In genomic region chr6:160221423-160221822, GRCh38 we compare ENCODE assay signal across 9 cellular contexts. TPM values are rescaled to one million over a fixed set of nuclear protein-coding genes. Genes with fewer than 3 reads are reported as not detected.
DNase-seq lines count a peak whose midpoint lies in the region; ATAC-seq and TF ChIP-seq lines count a peak whose summit lies in the region.
"Had no signal": no experiment of that assay in that cellular context is flagged by ENCODE, and none has a peak within 500 bp of the region (broad histone marks: within the 10 kb centered on the region; RNA-seq: fewer than 3 reads in every experiment).

No MANE protein-coding gene starts in this region.

- no peaks in the 10 kb centered on the region for H3K9me3 Mint-ChIP-seq in stimulated activated effector memory CD8-positive, alpha-beta T cell treated with anti-CD3 and anti-CD28 coated beads, Interleukin-12 subunit alpha, Interleukin-12 subunit beta, amount 100 ng/mL, for 72 hours

- H3K36me3 Mint-ChIP-seq in stimulated activated effector memory CD8-positive, alpha-beta T cell treated with anti-CD3 and anti-CD28 coated beads, Interleukin-12 subunit alpha, Interleukin-12 subunit beta, amount 100 ng/mL, for 72 hours = no peaks in the 10 kb centered on the region

- ATAC-seq in HG02981 (IDR thresholded peaks at IDR 0.05; ENCODE audit: unreplicated experiment) = peak; percentile 66
- ATAC-seq in left lobe of liver = peak; percentile 82
- no peak for ATAC-seq in HG03280 (IDR thresholded peaks at IDR 0.05; ENCODE audit: unreplicated experiment)
- no peak for ATAC-seq in stimulated activated effector memory CD8-positive, alpha-beta T cell treated with anti-CD3 and anti-CD28 coated beads, Interleukin-12 subunit alpha, Interleukin-12 subunit beta, amount 100 ng/mL, for 72 hours
- ATAC-seq in HG03045 (IDR thresholded peaks at IDR 0.05; ENCODE audit: unreplicated experiment) = no peak

- H3K4me3 Mint-ChIP-seq in stimulated activated effector memory CD8-positive, alpha-beta T cell treated with anti-CD3 and anti-CD28 coated beads, Interleukin-12 subunit alpha, Interleukin-12 subunit beta, amount 100 ng/mL, for 72 hours = no peak overlapping the region

- DNase-seq in GM12864 (ENCODE audit: low read depth) (no peak), OCI-M1 (lab: John Stamatoyannopoulos, UW) (peak; percentile 64), left lobe of liver (ENCODE audit: low spot score) (no peak), foreskin fibroblast (no peak)
- DNase-seq in stimulated activated effector memory CD8-positive, alpha-beta T cell treated with anti-CD3 and anti-CD28 coated beads, Interleukin-12 subunit alpha, Interleukin-12 subunit beta, amount 100 ng/mL, for 72 hours (ENCODE audit: low spot score in 2 of 2) = no peak

- no peak overlapping the region for H3K4me3 ChIP-seq in GM12864 (ENCODE audit: low read depth, low read length)
- no peak overlapping the region for H3K4me3 ChIP-seq in foreskin fibroblast (ENCODE audit: low read depth in 1 of 2, low read length in 2 of 2)

- H3K4me1 Mint-ChIP-seq in stimulated activated effector memory CD8-positive, alpha-beta T cell treated with anti-CD3 and anti-CD28 coated beads, Interleukin-12 subunit alpha, Interleukin-12 subunit beta, amount 100 ng/mL, for 72 hours = peaks cover 7% of the 10 kb centered on the region

- H3K27ac Mint-ChIP-seq in stimulated activated effector memory CD8-positive, alpha-beta T cell treated with anti-CD3 and anti-CD28 coated beads, Interleukin-12 subunit alpha, Interleukin-12 subunit beta, amount 100 ng/mL, for 72 hours = no peak overlapping the region

- TF ChIP-seq CTCF in GM12864 (IDR thresholded peaks at IDR 0.05; ENCODE audit: low read depth, low read length, missing control alignments) = peak; percentile 8
- TF ChIP-seq CTCF in foreskin fibroblast (IDR thresholded peaks at IDR 0.05; ENCODE audit: low read depth, low read length) = no peak

RNA-seq across cellular contexts. Expression of gene SLC22A2, which starts 37.2 kb away (rescaled TPM):
- total RNA-seq in left lobe of liver = not detected
- total RNA-seq: T-helper 1 cell treated with Interleukin-12 subunit alpha and Interleukin-12 subunit beta and Interleukin-4 antibody, amounts not matched to agents 30 ng/mL and 1 ng/mL, for 36 hours had no signal

Comparison
In these comparisons a context has a peak if more than half of its experiments do, and no peak if none do; other contexts are left out.
1. ATAC-seq: peak in HG02981 (single experiment) and left lobe of liver (single experiment); none in HG03280 (single experiment), stimulated activated effector memory CD8-positive, alpha-beta T cell treated with anti-CD3 and anti-CD28 coated beads, Interleukin-12 subunit alpha, Interleukin-12 subunit beta, amount 100 ng/mL, for 72 hours (single experiment) and HG03045 (single experiment).